In genomic region chr17:78387982-78388941, GRCh38 we compare ENCODE assay signal across 8 cellular contexts. TPM values are rescaled to one million over a fixed set of nuclear protein-coding genes. Genes with fewer than 3 reads are reported as not detected.
DNase-seq lines count a peak whose midpoint lies in the region; ATAC-seq, FAIRE-seq and TF ChIP-seq lines count a peak whose summit lies in the region.

No MANE protein-coding gene starts in this region.

- no peak for ATAC-seq in GM21786 (IDR thresholded peaks at IDR 0.05; ENCODE audit: unreplicated experiment)
- ATAC-seq in HG03460 (IDR thresholded peaks at IDR 0.05; ENCODE audit: unreplicated experiment): no peak
- ATAC-seq in GM18873 (IDR thresholded peaks at IDR 0.05; ENCODE audit: low FRiP score, unreplicated experiment): no peak
- no peak for ATAC-seq in HG02981 (IDR thresholded peaks at IDR 0.05; ENCODE audit: unreplicated experiment)

- no peak for TF ChIP-seq POLR2A in GM12891 (IDR thresholded peaks at IDR 0.05; ENCODE audit: low read depth, low read length)

- DNase-seq in GM12891 (ENCODE audit: insufficient read length, low spot score) (no peak), NOMO-1 treated with dmso at 0.1 percent for 144 hours (lab: John Stamatoyannopoulos, UW; ENCODE audit: unreplicated experiment) (peak; percentile 90), endothelial cell (ENCODE audit: low spot score) (no peak), putamen (ENCODE audit: low spot score) (peak; percentile 41)

- FAIRE-seq in GM12891 (lab: Jason Lieb, UNC): peak; percentile 58

- peak overlapping the region; percentile 60 for H3K4me3 Mint-ChIP-seq in endothelial cell (ENCODE audit: unreplicated experiment)

- TF ChIP-seq CTCF in endothelial cell (IDR thresholded peaks at IDR 0.05; ENCODE audit: unreplicated experiment): no peak

- H3K27ac Mint-ChIP-seq in endothelial cell (ENCODE audit: unreplicated experiment): peak overlapping the region; percentile 85

- H3K9me3 Mint-ChIP-seq in endothelial cell (ENCODE audit: unreplicated experiment): no peaks in the 10 kb centered on the region

- peaks cover 12% of the 10 kb centered on the region for H3K36me3 Mint-ChIP-seq in endothelial cell (ENCODE audit: low read depth, unreplicated experiment)

- peaks cover 2% of the 10 kb centered on the region for H3K27me3 Mint-ChIP-seq in endothelial cell (ENCODE audit: unreplicated experiment)

- H3K4me1 Mint-ChIP-seq in endothelial cell (ENCODE audit: unreplicated experiment): peaks cover 65% of the 10 kb centered on the region

TF ChIP-seq in GM12891, 5 proteins besides CTCF, POLR2A, EP300 and RAD21:
- TF ChIP-seq POLR2AphosphoS5 (IDR thresholded peaks at IDR 0.05; ENCODE audit: low read depth, low read length): no peak
- TF ChIP-seq PAX5 (IDR thresholded peaks at IDR 0.05; ENCODE audit: insufficient read depth, low read length, severe bottlenecking): no peak
- TF ChIP-seq SPI1 (IDR thresholded peaks at IDR 0.05; ENCODE audit: low read depth, low read length): peak; percentile 99
- TF ChIP-seq TAF1 (IDR thresholded peaks at IDR 0.05; ENCODE audit: low read depth, low read length): no peak
- no peak for TF ChIP-seq POU2F2 (IDR thresholded peaks at IDR 0.05; ENCODE audit: low read depth, low read length)

RNA-seq across cellular contexts. Expression of gene PGS1, which starts 9.8 kb away (rescaled TPM):
- polyA plus RNA-seq in GM12891 (2012; ENCODE audit: low read depth, missing spikeins): 18.5 TPM
- 85.5 TPM for total RNA-seq in endothelial cell (ENCODE audit: unreplicated experiment)

RNA-seq across cellular contexts. Expression of gene SOCS3, which starts 28.4 kb away (rescaled TPM):
- polyA plus RNA-seq in GM12891 (2012; ENCODE audit: low read depth, missing spikeins): 2.0 TPM
- 30.2 TPM for total RNA-seq in endothelial cell (ENCODE audit: unreplicated experiment)

Comparison
In these comparisons a context has a peak if more than half of its experiments do, and no peak if none do; other contexts are left out.
1. DNase-seq: peak in NOMO-1 treated with dmso at 0.1 percent for 144 hours (single experiment) and putamen (single experiment); none in GM12891 (single experiment) and endothelial cell (single experiment).